ENCODE assay signal across 22 cellular contexts in the genomic region with DNA sequence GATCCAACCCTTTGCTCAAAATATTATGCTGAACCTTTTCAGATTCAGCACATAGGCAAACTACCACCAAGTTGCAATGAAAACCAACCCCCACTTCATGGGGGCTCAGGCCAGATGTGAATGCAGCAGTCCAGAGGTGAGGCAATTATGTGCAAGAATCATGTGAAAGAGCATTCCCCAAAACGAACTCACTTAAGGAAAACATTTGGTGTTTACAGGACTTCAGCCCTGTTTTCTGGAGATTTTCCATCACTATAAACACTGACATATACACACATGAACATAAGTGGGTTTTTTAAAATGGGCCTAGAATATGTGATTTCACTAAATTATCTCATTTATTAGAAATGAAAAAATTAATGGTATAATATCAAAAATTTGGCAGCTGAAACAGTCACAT. TPM values are rescaled to one million over a fixed set of nuclear protein-coding genes. Genes with fewer than 3 reads are reported as not detected.
A peak's percentile ranks its signal among the peaks of the same experiment; 100 is the strongest.
DNase-seq lines count a peak whose midpoint lies in the region; ATAC-seq, FAIRE-seq and TF ChIP-seq lines count a peak whose summit lies in the region.
"Had no signal": no experiment of that assay in that cellular context is flagged by ENCODE, and none has a peak within 500 bp of the region (broad histone marks: within the 10 kb centered on the region; RNA-seq: fewer than 3 reads in every experiment).

No MANE protein-coding gene starts in this region.

- H3K4ac ChIP-seq in IMR-90 (ENCODE audit: low read depth, low read length) = no peak overlapping the region; the same call in 1 of the 2 replicates

- H3K27me3 ChIP-seq in AG04450 (ENCODE audit: control insufficient read depth, insufficient read depth, low read length) (no peaks in the 10 kb centered on the region), IMR-90 (ENCODE audit: control insufficient read depth, insufficient read depth, low read length) (no peaks in the 10 kb centered on the region; the same call in 1 of the 2 replicates), OCI-LY1 (ENCODE audit: insufficient read depth, low read length) (no peaks in the 10 kb centered on the region), left ventricle myocardium inferior (ENCODE audit: low read depth) (peaks cover 10% of the 10 kb centered on the region), pancreas (no peaks in the 10 kb centered on the region)
- H3K27me3 ChIP-seq: BLaER1 treated with 17β-estradiol and CSF1 and Interleukin-3, amounts not matched to agents 10 nM and 100 nM had no signal

- peak overlapping the region; percentile 6; the same call in 1 of the 2 replicates for H3K4me2 ChIP-seq in IMR-90 (ENCODE audit: low read depth, low read length)
- H3K4me2 ChIP-seq in OCI-LY1 (ENCODE audit: low read length) = no peak overlapping the region
- H3K4me2 ChIP-seq: A549; BLaER1 treated with 17β-estradiol and CSF1 and Interleukin-3, amounts not matched to agents 10 nM and 100 nM had no signal

- H3K9me1 ChIP-seq in IMR-90 (ENCODE audit: insufficient read depth, low read length) = no peaks in the 10 kb centered on the region; the same call in 1 of the 2 replicates

- dilution Hi-C loops in IMR-90 (cut with HindIII; ENCODE audit: low sequenced_read_pairs, unreplicated experiment) = no loop called here

- WGBS in IMR-90 (ENCODE audit: extremely low coverage in 2 of 2, insufficient read length in 1 of 2), 2 experiments = no CpG with 5 or more reads among the region's 1 CpG
- 27 to 34% methylated on average over 1 of the region's 1 CpG for WGBS in pancreas, 2 donors

- H3K4me1 ChIP-seq in IMR-90 (ENCODE audit: control insufficient read depth, insufficient read depth, low read length) (peaks cover 6% of the 10 kb centered on the region; the same call in 1 of the 2 replicates), OCI-LY1 (ENCODE audit: insufficient read depth, low read length, severe bottlenecking) (peaks cover 47% of the 10 kb centered on the region), left ventricle myocardium inferior (no peaks in the 10 kb centered on the region), pancreas (no peaks in the 10 kb centered on the region)
- H3K4me1 ChIP-seq: A549; BLaER1 treated with 17β-estradiol and CSF1 and Interleukin-3, amounts not matched to agents 10 nM and 100 nM; Caco-2 had no signal

- DNase-seq in AG04450 (ENCODE audit: low read depth, low spot score) (peak; percentile 26), IMR-90 (peak; percentile 41), left ventricle myocardium inferior (no peak), pancreas (no peak)
- DNase-seq: AML-193; Caco-2; Calu3; CD4-positive, alpha-beta T cell; CD8-positive, alpha-beta T cell; DMS79 treated with DMSO at 0.1 percent for 48 hours; GF-D8 had no signal

- H3K9ac ChIP-seq in IMR-90 (ENCODE audit: low read depth, low read length) = no peak overlapping the region
- no peak overlapping the region; the same call in 1 of the 2 replicates for H3K9ac ChIP-seq in OCI-LY1 (ENCODE audit: low read length)
- H3K9ac ChIP-seq: BLaER1 treated with 17β-estradiol and CSF1 and Interleukin-3, amounts not matched to agents 10 nM and 100 nM had no signal

- 0 out of 2 replicates have a peak, but pooled peaks cover 8% of the 10 kb centered on the region for H3F3A ChIP-seq in OCI-LY1 (ENCODE audit: insufficient read depth, low read length)

- no peaks in the 10 kb centered on the region for H3K36me3 ChIP-seq in IMR-90 (ENCODE audit: control insufficient read depth, insufficient read depth, low read length)
- peaks cover 14% of the 10 kb centered on the region for H3K36me3 ChIP-seq in OCI-LY1 (ENCODE audit: insufficient read depth, low read length)
- H3K36me3 ChIP-seq in left ventricle myocardium inferior = no peaks in the 10 kb centered on the region
- no peaks in the 10 kb centered on the region for H3K36me3 ChIP-seq in pancreas
- H3K36me3 ChIP-seq: BLaER1 treated with 17β-estradiol and CSF1 and Interleukin-3, amounts not matched to agents 10 nM and 100 nM had no signal

- intact Hi-C loops in IMR-90 (cut with micrococcal nuclease) (loop anchor here (10.0 kb wide), 1 partner anchor 1143 kb away; no protein-coding TSS in a partner anchor), left ventricle myocardium inferior (cut with micrococcal nuclease) (no loop called here), pancreas (cut with DNase I) (no loop called here)

- no peaks in the 10 kb centered on the region for H3K9me3 ChIP-seq in AG04450 (ENCODE audit: control insufficient read depth, insufficient read depth, low read length)
- H3K9me3 ChIP-seq in IMR-90 (ENCODE audit: control insufficient read depth, insufficient read depth, low read length) = no peaks in the 10 kb centered on the region
- no peaks in the 10 kb centered on the region for H3K9me3 ChIP-seq in OCI-LY1 (ENCODE audit: low read length)
- H3K9me3 ChIP-seq in left ventricle myocardium inferior (replicated peaks) = no peaks in the 10 kb centered on the region
- H3K9me3 ChIP-seq in pancreas = no peaks in the 10 kb centered on the region
- H3K9me3 ChIP-seq: A549; BLaER1 treated with 17β-estradiol and CSF1 and Interleukin-3, amounts not matched to agents 10 nM and 100 nM; Caco-2 had no signal

- POLR2A ChIA-PET in AG04450 (lab: Yijun Ruan, JAX) = no interaction called here
- POLR2A ChIA-PET in IMR-90 (lab: Charles Lee; ENCODE audit: unreplicated experiment) = no interaction called here

- CTCF ChIA-PET in AG04450 (lab: Charles Lee) = interaction anchor here (0.7 kb wide), 1 partner anchor 314 kb away, joined by 3 read pairs; no protein-coding TSS in a partner anchor
- CTCF ChIA-PET in IMR-90 (lab: Yijun Ruan, JAX) = no interaction called here

- no peak overlapping the region for H4K91ac ChIP-seq in IMR-90 (ENCODE audit: insufficient read depth, low read depth, low read length)

- no peak overlapping the region for H2AK5ac ChIP-seq in IMR-90 (ENCODE audit: low read depth, low read length)

- H3K9me2 ChIP-seq in OCI-LY1 (ENCODE audit: low read depth, low read length) = no peaks in the 10 kb centered on the region

- no peak overlapping the region for H4K5ac ChIP-seq in IMR-90 (ENCODE audit: low read depth, low read length)

- TF ChIP-seq RAD21 in IMR-90 (IDR thresholded peaks at IDR 0.05; ENCODE audit: low read length) = no peak

- H3K79me2 ChIP-seq in OCI-LY1 (ENCODE audit: insufficient read depth, low read length) = no peaks in the 10 kb centered on the region

- H3K4me3 ChIP-seq in AG04450 (ENCODE audit: low read depth, low read length) (no peak overlapping the region), IMR-90 (ENCODE audit: insufficient read depth, low read depth, low read length) (no peak overlapping the region), OCI-LY1 (ENCODE audit: low read depth, low read length, poor library complexity, severe bottlenecking) (no peak overlapping the region), left ventricle myocardium inferior (no peak overlapping the region), pancreas (no peak overlapping the region)
- H3K4me3 ChIP-seq: A549; BLaER1 treated with 17β-estradiol and CSF1 and Interleukin-3, amounts not matched to agents 10 nM and 100 nM had no signal

- no peaks in the 10 kb centered on the region for H4K20me1 ChIP-seq in IMR-90 (ENCODE audit: insufficient read depth, low read length)
- H4K20me1 ChIP-seq in OCI-LY1 (ENCODE audit: insufficient read depth, low read length) = no peaks in the 10 kb centered on the region
- H4K20me1 ChIP-seq: BLaER1 treated with 17β-estradiol and CSF1 and Interleukin-3, amounts not matched to agents 10 nM and 100 nM had no signal

- H3K27ac ChIP-seq in AG04450 (ENCODE audit: low read depth, low read length) (no peak overlapping the region), IMR-90 (ENCODE audit: insufficient read depth, low read length) (no peak overlapping the region; the same call in 1 of the 2 replicates), OCI-LY1 (ENCODE audit: low read depth, low read length, poor library complexity, severe bottlenecking) (peak overlapping the region; percentile 44), left ventricle myocardium inferior (replicated peaks) (no peak overlapping the region), pancreas (no peak overlapping the region)
- H3K27ac ChIP-seq: 22Rv1; A549; BLaER1 treated with 17β-estradiol and CSF1 and Interleukin-3, amounts not matched to agents 10 nM and 100 nM; C4-2B had no signal

- no peak overlapping the region for H3K56ac ChIP-seq in IMR-90 (ENCODE audit: extremely low read depth, insufficient read depth, low read length)

- no peak overlapping the region for H2BK5ac ChIP-seq in IMR-90 (ENCODE audit: low read depth, low read length, poor library complexity, severe bottlenecking)

- BruUV-seq in IMR-90 (replicated peaks; lab: Mats Ljungman, UMichigan) = no TSS peak

- H3K23ac ChIP-seq in IMR-90 (ENCODE audit: low read depth, low read length) = no peak overlapping the region

- no peak for TF ChIP-seq POLR2A in IMR-90 (IDR thresholded peaks at IDR 0.05; ENCODE audit: low read depth, low read length)

- ATAC-seq in IMR-90 (ENCODE audit: low read depth) (peak; percentile 70), GM21447 (IDR thresholded peaks at IDR 0.05; ENCODE audit: unreplicated experiment) (no peak), pancreas (no peak)
- ATAC-seq: A549; CD8-positive, alpha-beta T cell had no signal

- H4K8ac ChIP-seq in IMR-90 (ENCODE audit: low read depth in 2 of 2, low read length in 2 of 2) = no peak overlapping the region

- no peak overlapping the region for H3K14ac ChIP-seq in IMR-90 (replicated peaks; ENCODE audit: low read depth, low read length)

- TF ChIP-seq CTCF in AG04450 (IDR thresholded peaks at IDR 0.05; ENCODE audit: low read depth, low read length) = no peak
- no peak for TF ChIP-seq CTCF in IMR-90 (conservative IDR thresholded peaks at IDR 0.05; ENCODE audit: low read depth, low read length)
- no peak for TF ChIP-seq CTCF in OCI-LY1 (IDR thresholded peaks at IDR 0.05; ENCODE audit: low read length)
- TF ChIP-seq CTCF in left ventricle myocardium inferior (IDR thresholded peaks at IDR 0.05; ENCODE audit: borderline replicate concordance) = no peak
- no peak for TF ChIP-seq CTCF in pancreas (IDR thresholded peaks at IDR 0.05)

- in situ Hi-C loops in IMR-90 (cut with MboI; ENCODE audit: low sequenced_read_pairs) = no loop called here

- no peak overlapping the region for H2BK15ac ChIP-seq in IMR-90 (ENCODE audit: low read depth, low read length)

- no peak overlapping the region for H2AFZ ChIP-seq in IMR-90 (replicated peaks; ENCODE audit: low read length, poor library complexity)
- no peak overlapping the region for H2AFZ ChIP-seq in OCI-LY1 (ENCODE audit: low read length)

- H2BK20ac ChIP-seq in IMR-90 (ENCODE audit: low read depth, low read length) = peak overlapping the region; percentile 55; the same call in 1 of the 2 replicates

- H3K18ac ChIP-seq in IMR-90 (ENCODE audit: low read depth, low read length) = no peak overlapping the region; the same call in 1 of the 2 replicates

- peak overlapping the region; percentile 3; the same call in 1 of the 2 replicates for H2BK120ac ChIP-seq in IMR-90 (ENCODE audit: low read depth, low read length)

- FAIRE-seq in pancreas (lab: Jason Lieb, UNC) = no peak
- FAIRE-seq: A549, D721Med, G401.6, GM12891, GM19239 had no signal

- no peak overlapping the region for H2AK9ac ChIP-seq in IMR-90 (replicated peaks; ENCODE audit: low read depth, low read length, poor library complexity)

- no peaks in the 10 kb centered on the region for H3K79me1 ChIP-seq in IMR-90 (ENCODE audit: low read depth in 1 of 2, low read length in 2 of 2)

RNA-seq across cellular contexts. Expression of gene BMP3, which starts 31.5 kb away (rescaled TPM):
- 0.11 and 0.15 TPM in 2 replicates for polyA plus RNA-seq in AG04450 (2011; rRNA removed)
- 0.09 and 0.13 TPM in 2 replicates for polyA minus RNA-seq in AG04450 (2011; rRNA and poly(A)+ RNA removed)
- under 0.01 TPM in 2 replicates for total RNA-seq in IMR-90 (2012; rRNA removed)
- polyA plus RNA-seq in IMR-90 (2012; rRNA removed) = 0.04 and 0.10 TPM in 2 replicates
- 0.01 TPM in 1 of 2 replicates, not detected in the other for polyA plus RNA-seq in IMR-90 (2012; cell fraction: cytosol; rRNA removed)
- polyA plus RNA-seq in IMR-90 (2012; cell fraction: nucleus; rRNA removed; ENCODE audit: low replicate concordance) = 0.08 and 0.72 TPM in 2 replicates
- total RNA-seq in left ventricle myocardium inferior = not detected
- under 1 TPM in 3 of 6 donors, not detected in 3; 0.03 to 0.09 (median 0.06) TPM for total RNA-seq in pancreas
- under 1 TPM; 0.02 to 0.04 TPM for polyA plus RNA-seq in pancreas
- total RNA-seq: A172; Caco-2; CD4-positive, alpha-beta T cell; CD8-positive, alpha-beta T cell had no signal
- polyA plus RNA-seq: A549 had no signal

Comparison
In these comparisons a context has a peak if more than half of its experiments do, and no peak if none do; other contexts are left out.
1. DNase-seq: peak in AG04450 (single experiment) and IMR-90 (single experiment); none in left ventricle myocardium inferior (single experiment) and pancreas (0 of 6).